ENCODE assay signal across 12 cellular contexts in genomic region chrX:13752646-13753045, GRCh38. TPM values are rescaled to one million over a fixed set of nuclear protein-coding genes. Genes with fewer than 3 reads are reported as not detected.
DNase-seq lines count a peak whose midpoint lies in the region; ATAC-seq and TF ChIP-seq lines count a peak whose summit lies in the region.
"Had no signal": no experiment of that assay in that cellular context is flagged by ENCODE, and none has a peak within 500 bp of the region (broad histone marks: within the 10 kb centered on the region; RNA-seq: fewer than 3 reads in every experiment).

No MANE protein-coding gene starts in this region.

- no peak overlapping the region for H2AFZ ChIP-seq in OCI-LY7 (ENCODE audit: low read length)

- peaks cover 96% of the 10 kb centered on the region for H3K36me3 ChIP-seq in OCI-LY7 (ENCODE audit: insufficient read depth, low read length)

- TF ChIP-seq CTCF in OCI-LY7 (conservative IDR thresholded peaks at IDR 0.05; ENCODE audit: low read length): no peak
- TF ChIP-seq CTCF in omental fat pad (IDR thresholded peaks at IDR 0.05): no peak

- H3K9me2 ChIP-seq in OCI-LY7 (ENCODE audit: insufficient read depth, low read length): no peaks in the 10 kb centered on the region

- CTCF ChIA-PET in OCI-LY7 (lab: Charles Lee; ENCODE audit: unreplicated experiment): no interaction called here

- no peak for DNase-seq in activated naive CD4-positive, alpha-beta T cell treated with anti-CD3 and anti-CD28 coated beads, Interleukin-2, amount 50 U/mL, for 72 hours (ENCODE audit: low spot score in 2 of 2)
- DNase-seq in activated naive CD4-positive, alpha-beta T cell treated with anti-CD3 and anti-CD28 coated beads, Interleukin-2, amount 50 U/mL, for 16 hours: no peak
- DNase-seq in OCI-LY7 (ENCODE audit: low spot score) (peak; percentile 78), head of caudate nucleus (no peak), omental fat pad (ENCODE audit: low spot score) (no peak)
- no peak for DNase-seq in stimulated activated CD8-positive, alpha-beta memory T cell treated with anti-CD3 and anti-CD28 coated beads, Interleukin-4, amount 100 ng/mL, for 48 hours
- DNase-seq: activated CD8-positive, alpha-beta memory T cell treated with anti-CD3 and anti-CD28 coated beads, Interleukin-2, amount 50 U/mL, for 4 hours; effector CD4-positive, alpha-beta T cell; Peyer's patch; small intestine had no signal

- peaks cover 43% of the 10 kb centered on the region; the same call in 1 of the 2 replicates for H3K79me2 ChIP-seq in OCI-LY7 (ENCODE audit: insufficient read depth, low read depth, low read length)

- no peaks in the 10 kb centered on the region for H4K20me1 ChIP-seq in OCI-LY7 (ENCODE audit: insufficient read depth, low read length)

- no TSS peak for BruUV-seq in OCI-LY7 (replicated peaks; lab: Mats Ljungman, UMichigan)

- H3K27ac Mint-ChIP-seq in activated naive CD4-positive, alpha-beta T cell treated with anti-CD3 and anti-CD28 coated beads, Interleukin-2, amount 50 U/mL, for 72 hours: peak overlapping the region; percentile 7 to 12
- peak overlapping the region; percentile 80 for H3K27ac Mint-ChIP-seq in stimulated activated memory B cell treated with anti-CD40 and anti-IgM and Interleukin-4, amounts not matched to agents 10 μg/mL and 1 μg/mL and 100 μg/mL, for 72 hours

- peaks cover 0 to 7% of the 10 kb centered on the region in 2 donors for H3K36me3 Mint-ChIP-seq in activated naive CD4-positive, alpha-beta T cell treated with anti-CD3 and anti-CD28 coated beads, Interleukin-2, amount 50 U/mL, for 72 hours
- H3K36me3 Mint-ChIP-seq in stimulated activated memory B cell treated with anti-CD40 and anti-IgM and Interleukin-4, amounts not matched to agents 10 μg/mL and 1 μg/mL and 100 μg/mL, for 72 hours: peaks cover 13% of the 10 kb centered on the region

- ATAC-seq in activated naive CD4-positive, alpha-beta T cell treated with anti-CD3 and anti-CD28 coated beads, Interleukin-2, amount 50 U/mL, for 72 hours: no peak
- ATAC-seq in HG03064 (IDR thresholded peaks at IDR 0.05; ENCODE audit: low read depth, unreplicated experiment): peak; percentile 66
- peak; percentile 54 for ATAC-seq in stimulated activated memory B cell treated with anti-CD40 and anti-IgM and Interleukin-4, amounts not matched to agents 10 μg/mL and 1 μg/mL and 100 μg/mL, for 72 hours
- ATAC-seq in omental fat pad (ENCODE audit: low FRiP score): no peak

- POLR2A ChIA-PET in OCI-LY7 (lab: Charles Lee): interaction anchor here (0.6 to 6.3 kb wide), 5 partner anchors 11 to 81 kb away, joined by 3 to 52 read pairs (median 4); partner anchors contain the start of genes OFD1 and TRAPPC2

- peak overlapping the region; percentile 87 for H3K27ac ChIP-seq in OCI-LY7 (ENCODE audit: low read depth, low read length, poor library complexity, severe bottlenecking)

- intact Hi-C loops in OCI-LY7 (cut with micrococcal nuclease; ENCODE audit: unreplicated experiment): loop anchor here (10.0 kb wide), 2 partner anchors 248 to 1122 kb away; partner anchors contain the start of genes FANCB and MOSPD2
- intact Hi-C loops in head of caudate nucleus (cut with DNase I): no loop called here

- no peaks in the 10 kb centered on the region for H3K27me3 Mint-ChIP-seq in stimulated activated memory B cell treated with anti-CD40 and anti-IgM and Interleukin-4, amounts not matched to agents 10 μg/mL and 1 μg/mL and 100 μg/mL, for 72 hours

- peaks cover 29% of the 10 kb centered on the region for H3K4me1 Mint-ChIP-seq in stimulated activated memory B cell treated with anti-CD40 and anti-IgM and Interleukin-4, amounts not matched to agents 10 μg/mL and 1 μg/mL and 100 μg/mL, for 72 hours

- H3K4me1 ChIP-seq in OCI-LY7 (ENCODE audit: insufficient read depth, low read length, poor library complexity, severe bottlenecking): peaks cover 75% of the 10 kb centered on the region

- peak overlapping the region; percentile 39 for H3K4me3 Mint-ChIP-seq in stimulated activated memory B cell treated with anti-CD40 and anti-IgM and Interleukin-4, amounts not matched to agents 10 μg/mL and 1 μg/mL and 100 μg/mL, for 72 hours

- no peaks in the 10 kb centered on the region for H3K9me3 ChIP-seq in OCI-LY7 (ENCODE audit: low read length)
- H3K9me3 ChIP-seq: Peyer's patch had no signal

- no peaks in the 10 kb centered on the region for H3K9me3 Mint-ChIP-seq in activated naive CD4-positive, alpha-beta T cell treated with anti-CD3 and anti-CD28 coated beads, Interleukin-2, amount 50 U/mL, for 72 hours
- H3K9me3 Mint-ChIP-seq in stimulated activated memory B cell treated with anti-CD40 and anti-IgM and Interleukin-4, amounts not matched to agents 10 μg/mL and 1 μg/mL and 100 μg/mL, for 72 hours: no peaks in the 10 kb centered on the region

- H3K4me2 ChIP-seq in OCI-LY7 (ENCODE audit: low read length): peak overlapping the region; percentile 65

- peak overlapping the region; percentile 34 for H3K4me3 ChIP-seq in OCI-LY7 (ENCODE audit: low read depth, low read length, poor library complexity, severe bottlenecking)
- H3K4me3 ChIP-seq: Peyer's patch had no signal

RNA-seq across cellular contexts. Expression of gene OFD1, which starts 18.1 kb away (rescaled TPM):
- total RNA-seq in activated naive CD4-positive, alpha-beta T cell treated with anti-CD3 and anti-CD28 coated beads, Interleukin-2, amount 50 U/mL, for 72 hours: 10 to 100 TPM; 36.9 to 40.7 TPM
- total RNA-seq in OCI-LY7 (2014; rRNA removed; shearing (Covaris generic)): 60.7 and 71.0 TPM in 2 replicates
- 64.7 and 69.8 TPM in 2 replicates for total RNA-seq in OCI-LY7 (2022)
- total RNA-seq in omental fat pad: 10 to 100 TPM; 13.2 to 25.1 (median 17.1) TPM

RNA-seq across cellular contexts. Expression of gene TRAPPC2, which starts 18.2 kb away (rescaled TPM):
- 10 to 100 TPM; 14.5 to 18.1 TPM for total RNA-seq in activated naive CD4-positive, alpha-beta T cell treated with anti-CD3 and anti-CD28 coated beads, Interleukin-2, amount 50 U/mL, for 72 hours
- 16.4 and 22.2 TPM in 2 replicates for total RNA-seq in OCI-LY7 (2014; rRNA removed; shearing (Covaris generic))
- 27.0 and 32.3 TPM in 2 replicates for total RNA-seq in OCI-LY7 (2022)
- 10 to 100 TPM in 1 of 4 donors, 1 to 10 TPM in 3; 6.6 to 13.1 (median 8.7) TPM for total RNA-seq in omental fat pad

Comparison
In these comparisons a context has a peak if more than half of its experiments do, and no peak if none do; other contexts are left out.
1. ATAC-seq: peak in HG03064 (single experiment) and stimulated activated memory B cell treated with anti-CD40 and anti-IgM and Interleukin-4, amounts not matched to agents 10 μg/mL and 1 μg/mL and 100 μg/mL, for 72 hours (single experiment); none in activated naive CD4-positive, alpha-beta T cell treated with anti-CD3 and anti-CD28 coated beads, Interleukin-2, amount 50 U/mL, for 72 hours (0 of 2) and omental fat pad (single experiment).